10 cellular contexts compared by ENCODE assay signal in genomic region chr2:102826904-102827303, GRCh38.
DNase-seq lines count a peak whose midpoint lies in the region; ATAC-seq, FAIRE-seq and TF ChIP-seq lines count a peak whose summit lies in the region.
"Had no signal": no experiment of that assay in that cellular context is flagged by ENCODE, and none has a peak within 500 bp of the region (broad histone marks: within the 10 kb centered on the region; RNA-seq: fewer than 3 reads in every experiment).

No MANE protein-coding gene starts in this region.

- H3K27ac ChIP-seq in SK-N-SH (ENCODE audit: low read depth in 2 of 2, low read length in 1 of 2), result no peak overlapping the region
- H3K27ac ChIP-seq: C4-2B had no signal

- no peak overlapping the region for H2AFZ ChIP-seq in SK-N-SH (ENCODE audit: low read depth)

- no peaks in the 10 kb centered on the region for H3K9me2 ChIP-seq in SK-N-SH

- intact Hi-C loops in sciatic nerve (cut with DNase I), result no loop called here

- H3K4me3 ChIP-seq in SK-N-SH (ENCODE audit: low read depth in 2 of 2, low read length in 1 of 2), result no peak overlapping the region

- TF ChIP-seq EP300 in SK-N-SH (IDR thresholded peaks at IDR 0.05; ENCODE audit: borderline replicate concordance in 1 of 2, low read depth in 1 of 2, low read length in 1 of 2), result no peak

- WGBS in SK-N-SH (ENCODE audit: low lambda C conversion rate), result 18% methylated on average over 5 of the region's 5 CpGs

- no peaks in the 10 kb centered on the region for H4K20me1 ChIP-seq in SK-N-SH (ENCODE audit: insufficient read depth)

- H3K36me3 ChIP-seq in SK-N-SH (replicated peaks in 1 of 2; ENCODE audit: control insufficient read depth in 1 of 2, insufficient read depth in 2 of 2, low read length in 1 of 2), result no peaks in the 10 kb centered on the region

- no peak for TF ChIP-seq CTCF in SK-N-SH (IDR thresholded peaks at IDR 0.05)
- TF ChIP-seq CTCF in D721Med (IDR thresholded peaks at IDR 0.05; ENCODE audit: insufficient read depth, missing control alignments), result no peak

- no peak for TF ChIP-seq RAD21 in SK-N-SH (IDR thresholded peaks at IDR 0.05; ENCODE audit: low read length)

- peak overlapping the region; percentile 37; the same call in 1 of the 2 replicates for H3K4me2 ChIP-seq in SK-N-SH

- H3K9me3 ChIP-seq in SK-N-SH, result no peaks in the 10 kb centered on the region

- no peaks in the 10 kb centered on the region for H3K79me2 ChIP-seq in SK-N-SH (ENCODE audit: insufficient read depth)

- FAIRE-seq in D721Med (lab: Jason Lieb, UNC), result no peak

- no peak overlapping the region for H3K9ac ChIP-seq in SK-N-SH

- peaks cover 0 to 5% of the 10 kb centered on the region in 2 experiments; a peak in 1 of 4 replicates for H3K4me1 ChIP-seq in SK-N-SH (ENCODE audit: control insufficient read depth in 1 of 2, insufficient read depth in 2 of 2, low read depth in 1 of 2, low read length in 1 of 2)

- DNase-seq in COR-L47 (lab: John Stamatoyannopoulos, UW), result peak; percentile 75
- peak; percentile 89 for DNase-seq in NCI-H1694 (lab: John Stamatoyannopoulos, UW)
- DNase-seq in SK-N-SH, result peak; percentile 44
- DNase-seq in iris pigment epithelial cell (ENCODE audit: low read depth), result peak; percentile 38
- DNase-seq in D721Med (ENCODE audit: insufficient read length, low spot score), result no peak
- no peak for DNase-seq in OCI-M2 (lab: John Stamatoyannopoulos, UW; ENCODE audit: unreplicated experiment)
- no peak for DNase-seq in sciatic nerve (ENCODE audit: low spot score)

- H3F3A ChIP-seq in SK-N-SH (replicated peaks; ENCODE audit: insufficient read depth), result no peaks in the 10 kb centered on the region

- CTCF ChIA-PET in SK-N-SH (lab: Yijun Ruan, JAX), result interaction anchor here (1.2 to 7.3 kb wide), 4 partner anchors 14 to 46 kb away, joined by 3 to 79 read pairs (median 9); no protein-coding TSS in a partner anchor

- POLR2A ChIA-PET in SK-N-SH (lab: Yijun Ruan, JAX), result interaction anchor here (1.1 kb wide), 1 partner anchor 90 kb away, joined by 3 read pairs; a partner anchor contains a TSS

- H3K27me3 ChIP-seq in SK-N-SH (ENCODE audit: insufficient read depth), result no peaks in the 10 kb centered on the region

- ATAC-seq in sciatic nerve (no peak), HG03280 (IDR thresholded peaks at IDR 0.05; ENCODE audit: unreplicated experiment) (no peak)
- ATAC-seq: left lobe of liver had no signal

TF ChIP-seq in SK-N-SH, 30 proteins besides CTCF, POLR2A, EP300 and RAD21:
- TF ChIP-seq TCF12 (IDR thresholded peaks at IDR 0.05) (no peak), GABPA (IDR thresholded peaks at IDR 0.05; ENCODE audit: low read depth) (no peak), RCOR1 (IDR thresholded peaks at IDR 0.05; ENCODE audit: low read length) (no peak), FOSL2 (IDR thresholded peaks at IDR 0.05; ENCODE audit: borderline replicate concordance, low read depth) (no peak), RXRA (IDR thresholded peaks at IDR 0.05; ENCODE audit: borderline replicate concordance, low read depth) (no peak), MEF2A (IDR thresholded peaks at IDR 0.05; ENCODE audit: borderline replicate concordance, low read depth) (peak; percentile 73; the same call in 1 of the 2 replicates), GATA2 (CRISPR knock-in tag; IDR thresholded peaks at IDR 0.05) (no peak), ZBTB33 (IDR thresholded peaks at IDR 0.05; ENCODE audit: borderline replicate concordance, low read depth) (no peak), TAF1 (IDR thresholded peaks at IDR 0.05; ENCODE audit: borderline replicate concordance, low read depth, low read length) (no peak), TEAD4 (IDR thresholded peaks at IDR 0.05; ENCODE audit: borderline replicate concordance, insufficient read depth) (no peak), MXI1 (IDR thresholded peaks at IDR 0.05; ENCODE audit: low read depth, low read length) (peak; percentile 80), YY1 (IDR thresholded peaks at IDR 0.05; ENCODE audit: low read depth) (no peak)
- TF ChIP-seq, protein P1, sequence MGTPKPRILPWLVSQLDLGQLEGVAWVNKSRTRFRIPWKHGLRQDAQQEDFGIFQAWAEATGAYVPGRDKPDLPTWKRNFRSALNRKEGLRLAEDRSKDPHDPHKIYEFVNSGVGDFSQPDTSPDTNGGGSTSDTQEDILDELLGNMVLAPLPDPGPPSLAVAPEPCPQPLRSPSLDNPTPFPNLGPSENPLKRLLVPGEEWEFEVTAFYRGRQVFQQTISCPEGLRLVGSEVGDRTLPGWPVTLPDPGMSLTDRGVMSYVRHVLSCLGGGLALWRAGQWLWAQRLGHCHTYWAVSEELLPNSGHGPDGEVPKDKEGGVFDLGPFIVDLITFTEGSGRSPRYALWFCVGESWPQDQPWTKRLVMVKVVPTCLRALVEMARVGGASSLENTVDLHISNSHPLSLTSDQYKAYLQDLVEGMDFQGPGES (IDR thresholded peaks at IDR 0.05; ENCODE audit: low read depth, low read length), result no peak
TF ChIP-seq in SK-N-SH: peak in this region for 2.

Comparison
In these comparisons a context has a peak if more than half of its experiments do, and no peak if none do; other contexts are left out.
1. DNase-seq: peak in COR-L47 (single experiment), NCI-H1694 (single experiment), SK-N-SH (single experiment) and iris pigment epithelial cell (single experiment); none in D721Med (single experiment), OCI-M2 (single experiment) and sciatic nerve (single experiment).